1 cellular context compared by ENCODE assay signal in genomic region chr10:72276421-72277339, GRCh38.
A peak's percentile ranks its signal among the peaks of the same experiment; 100 is the strongest.
TF ChIP-seq lines count a peak whose summit lies in the region.

No MANE protein-coding gene starts in this region.

TF ChIP-seq in HepG2, 621 proteins besides CTCF, POLR2A, EP300 and RAD21 (continued from another document and continues in another):
- no peak for TF ChIP-seq CSRNP2 (CRISPR knock-in tag; conservative IDR thresholded peaks at IDR 0.05; ENCODE audit: low read depth)
- TF ChIP-seq MLXIP (CRISPR knock-in tag; IDR thresholded peaks at IDR 0.05; ENCODE audit: borderline replicate concordance) = 0 out of 2 replicates have a peak, but pooled peaks have one; percentile 44
- TF ChIP-seq ZNF34 (CRISPR knock-in tag; IDR thresholded peaks at IDR 0.05; ENCODE audit: borderline replicate concordance) = no peak; the same call in 1 of the 2 replicates
- no peak for TF ChIP-seq RNF2 (conservative IDR thresholded peaks at IDR 0.05; ENCODE audit: low read depth)
- no peak for TF ChIP-seq ZNF75D (CRISPR knock-in tag; IDR thresholded peaks at IDR 0.05; ENCODE audit: borderline replicate concordance)
- TF ChIP-seq ZFX (CRISPR knock-in tag; IDR thresholded peaks at IDR 0.05; ENCODE audit: low read depth) = peak; percentile 71
- no peak for TF ChIP-seq EEA1 (CRISPR knock-in tag; IDR thresholded peaks at IDR 0.05; ENCODE audit: borderline replicate concordance)
- TF ChIP-seq IRF2 (CRISPR knock-in tag; IDR thresholded peaks at IDR 0.05) = no peak; the same call in none of the 2 replicates
- TF ChIP-seq HNF1B (CRISPR knock-in tag; IDR thresholded peaks at IDR 0.05) = no peak
- no peak for TF ChIP-seq PCBP1 (IDR thresholded peaks at IDR 0.05; ENCODE audit: borderline replicate concordance, low read depth, low read length)
- peak; percentile 89 for TF ChIP-seq HNRNPH1 (optimal IDR thresholded peaks at IDR 0.05; ENCODE audit: low read depth, low read length)
- TF ChIP-seq IKZF1 (IDR thresholded peaks at IDR 0.05) = no peak
- TF ChIP-seq ATF7-NPFF (CRISPR knock-in tag; IDR thresholded peaks at IDR 0.05; ENCODE audit: low read depth) = 0 out of 2 replicates have a peak, but pooled peaks have one; percentile 15
- no peak for TF ChIP-seq RFXAP (CRISPR knock-in tag; IDR thresholded peaks at IDR 0.05; ENCODE audit: borderline replicate concordance)
- no peak for TF ChIP-seq ZBTB21 (CRISPR knock-in tag; IDR thresholded peaks at IDR 0.05)
- no peak for TF ChIP-seq KMT2B (CRISPR knock-in tag; IDR thresholded peaks at IDR 0.05)
- TF ChIP-seq ZNF207 (IDR thresholded peaks at IDR 0.05; ENCODE audit: borderline replicate concordance) = no peak
- no peak for TF ChIP-seq DMTF1 (CRISPR knock-in tag; IDR thresholded peaks at IDR 0.05)
- no peak for TF ChIP-seq CENPBD1 (CRISPR knock-in tag; IDR thresholded peaks at IDR 0.05; ENCODE audit: borderline replicate concordance, low read depth)
- TF ChIP-seq HMGXB4 (CRISPR knock-in tag; IDR thresholded peaks at IDR 0.05; ENCODE audit: borderline replicate concordance in 1 of 2, low read depth in 1 of 2) = no peak
- peak; percentile 60; the same call in 1 of the 2 replicates for TF ChIP-seq ZNF792 (CRISPR knock-in tag; IDR thresholded peaks at IDR 0.05)
- TF ChIP-seq ZNF597 (CRISPR knock-in tag; IDR thresholded peaks at IDR 0.05) = no peak
- no peak; the same call in 1 of the 2 replicates for TF ChIP-seq REL (CRISPR knock-in tag; conservative IDR thresholded peaks at IDR 0.05)
- no peak for TF ChIP-seq ZNF121 (CRISPR knock-in tag; IDR thresholded peaks at IDR 0.05)
- TF ChIP-seq ZNF605 (CRISPR knock-in tag; IDR thresholded peaks at IDR 0.05) = peak; percentile 83
- TF ChIP-seq DZIP1 (CRISPR knock-in tag; IDR thresholded peaks at IDR 0.05) = no peak
- TF ChIP-seq ZNF549 (CRISPR knock-in tag; IDR thresholded peaks at IDR 0.05) = no peak
- no peak for TF ChIP-seq MXD1 (CRISPR knock-in tag; IDR thresholded peaks at IDR 0.05)
- TF ChIP-seq ZNF512B (CRISPR knock-in tag; IDR thresholded peaks at IDR 0.05; ENCODE audit: borderline replicate concordance) = no peak
- no peak for TF ChIP-seq ZNF263 (CRISPR knock-in tag; IDR thresholded peaks at IDR 0.05)
- TF ChIP-seq ZNF589 (CRISPR knock-in tag; conservative IDR thresholded peaks at IDR 0.05) = no peak
- peak; percentile 60; the same call in 1 of the 2 replicates for TF ChIP-seq ZNF205 (CRISPR knock-in tag; IDR thresholded peaks at IDR 0.05)
